3 cellular contexts compared by ENCODE assay signal in genomic region chr5:159864885-159865622, GRCh38.
TF ChIP-seq lines count a peak whose summit lies in the region.

No MANE protein-coding gene starts in this region.

TF ChIP-seq in liver, 16 proteins besides CTCF, POLR2A, EP300 and RAD21 (continued from another document):
- no peak for TF ChIP-seq ZBTB33 (IDR thresholded peaks at IDR 0.05)
- no peak for TF ChIP-seq FOXA1 (IDR thresholded peaks at IDR 0.05)
- peak; percentile 92 for TF ChIP-seq REST (IDR thresholded peaks at IDR 0.05)
- no peak for TF ChIP-seq HNF4G (IDR thresholded peaks at IDR 0.05)
- TF ChIP-seq ATF3 (IDR thresholded peaks at IDR 0.05) = no peak
- TF ChIP-seq RXRA (IDR thresholded peaks at IDR 0.05) = peak in 1 of 2 donors; percentile 49
- no peak for TF ChIP-seq NR2F2 (IDR thresholded peaks at IDR 0.05)
- TF ChIP-seq YY1 (IDR thresholded peaks at IDR 0.05) = peak; percentile 87
- no peak for TF ChIP-seq MAX (IDR thresholded peaks at IDR 0.05)
- TF ChIP-seq FOXA2 (IDR thresholded peaks at IDR 0.05) = peak; percentile 29
- no peak for TF ChIP-seq EGR1 (IDR thresholded peaks at IDR 0.05; ENCODE audit: low read depth in 2 of 2)
- TF ChIP-seq SP1 (IDR thresholded peaks at IDR 0.05) = peak; percentile 61
- TF ChIP-seq JUND (IDR thresholded peaks at IDR 0.05) = no peak
- peak; percentile 81 for TF ChIP-seq TAF1 (conservative IDR thresholded peaks at IDR 0.05)
- no peak for TF ChIP-seq GABPA (IDR thresholded peaks at IDR 0.05 in 1 of 2, conservative IDR thresholded peaks at IDR 0.05 in 1 of 2)

TF ChIP-seq in HepG2, 621 proteins besides CTCF, POLR2A, EP300 and RAD21:
- TF ChIP-seq GMEB1 (CRISPR knock-in tag; IDR thresholded peaks at IDR 0.05; ENCODE audit: borderline replicate concordance) (no peak), NFYC (CRISPR knock-in tag; IDR thresholded peaks at IDR 0.05) (no peak), RBFOX2 (IDR thresholded peaks at IDR 0.05; ENCODE audit: low read depth, low read length) (no peak), ZBTB37 (CRISPR knock-in tag; IDR thresholded peaks at IDR 0.05) (no peak), SP1 (IDR thresholded peaks at IDR 0.05) (no peak), SP1 (CRISPR knock-in tag; IDR thresholded peaks at IDR 0.05) (no peak), TMF1 (CRISPR knock-in tag; IDR thresholded peaks at IDR 0.05; ENCODE audit: low read depth) (no peak), GLMP (CRISPR knock-in tag; IDR thresholded peaks at IDR 0.05; ENCODE audit: borderline replicate concordance) (no peak), MAFK (conservative IDR thresholded peaks at IDR 0.05 in 1 of 2, IDR thresholded peaks at IDR 0.05 in 1 of 2; ENCODE audit: low read length in 2 of 2) (no peak), MIER3 (CRISPR knock-in tag; IDR thresholded peaks at IDR 0.05; ENCODE audit: borderline replicate concordance) (no peak), ZSCAN21 (CRISPR knock-in tag; IDR thresholded peaks at IDR 0.05; ENCODE audit: borderline replicate concordance) (no peak), ZNF784 (CRISPR knock-in tag; IDR thresholded peaks at IDR 0.05; ENCODE audit: borderline replicate concordance) (no peak), E2F5 (CRISPR knock-in tag; conservative IDR thresholded peaks at IDR 0.05) (no peak), GTF2F1 (IDR thresholded peaks at IDR 0.05; ENCODE audit: low read length) (no peak), NR3C1 (CRISPR knock-in tag; IDR thresholded peaks at IDR 0.05) (no peak)
TF ChIP-seq in HepG2: peak in this region for 0.

TF ChIP-seq in WTC11, 78 proteins besides CTCF, POLR2A, EP300 and RAD21:
- TF ChIP-seq MAX (CRISPR knock-in tag; IDR thresholded peaks at IDR 0.05) (no peak), MXD4 (CRISPR knock-in tag; IDR thresholded peaks at IDR 0.05; ENCODE audit: borderline replicate concordance) (no peak), ZNF423 (CRISPR knock-in tag; IDR thresholded peaks at IDR 0.05) (no peak), USF1 (CRISPR knock-in tag; IDR thresholded peaks at IDR 0.05) (no peak), HMGA2 (CRISPR knock-in tag; IDR thresholded peaks at IDR 0.05) (no peak), HMGXB4 (CRISPR knock-in tag; IDR thresholded peaks at IDR 0.05) (no peak)
TF ChIP-seq in WTC11: peak in this region for 0.
